In the genomic region with DNA sequence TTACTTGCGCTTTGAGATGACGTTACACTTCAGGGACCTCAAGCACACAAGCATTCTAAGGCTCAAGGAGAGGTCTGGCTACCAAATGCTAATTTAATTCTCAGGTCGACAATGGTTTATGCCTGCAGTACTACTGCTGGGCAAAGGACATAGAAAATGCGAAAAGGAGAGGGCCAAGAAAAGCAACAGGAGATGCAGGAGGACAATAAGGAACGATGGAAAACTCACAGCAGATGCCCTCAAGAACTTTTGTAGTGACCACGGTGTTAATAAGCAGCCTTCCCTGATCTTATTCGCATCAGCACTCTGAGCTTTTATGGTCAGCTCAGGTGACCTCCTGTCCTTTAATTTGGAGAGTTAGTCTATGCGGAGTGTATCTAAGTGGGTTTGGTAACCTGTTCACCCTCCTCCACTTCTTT, we compare ENCODE assay signal across 8 cellular contexts.
DNase-seq lines count a peak whose midpoint lies in the region; ATAC-seq, FAIRE-seq and TF ChIP-seq lines count a peak whose summit lies in the region.

No MANE protein-coding gene starts in this region.

- H2AFZ ChIP-seq in keratinocyte (ENCODE audit: control insufficient read depth, low read length) = peak overlapping the region; percentile 97

- no peaks in the 10 kb centered on the region for H3K9me3 Mint-ChIP-seq in activated naive CD8-positive, alpha-beta T cell treated with anti-CD3 and anti-CD28 coated beads, Interleukin-2, amount 50 U/mL, for 24 hours

- H3K4me1 ChIP-seq in keratinocyte (ENCODE audit: control insufficient read depth, extremely low read depth, insufficient read depth, low read length) = peaks cover 14% of the 10 kb centered on the region
- peaks cover 23% of the 10 kb centered on the region for H3K4me1 ChIP-seq in suprapubic skin

- H3K9me1 ChIP-seq in keratinocyte (ENCODE audit: control insufficient read depth, extremely low read depth, insufficient read depth, low read length) = no peaks in the 10 kb centered on the region

- no peaks in the 10 kb centered on the region for H3K9me3 ChIP-seq in keratinocyte (ENCODE audit: control insufficient read depth, low read depth, low read length)
- H3K9me3 ChIP-seq in suprapubic skin = no peaks in the 10 kb centered on the region

- H3K27me3 Mint-ChIP-seq in activated naive CD8-positive, alpha-beta T cell treated with anti-CD3 and anti-CD28 coated beads, Interleukin-2, amount 50 U/mL, for 24 hours = no peaks in the 10 kb centered on the region

- H3K4me3 ChIP-seq in keratinocyte (ENCODE audit: control insufficient read depth in 2 of 3, extremely low read depth in 1 of 3, insufficient read depth in 2 of 3, low read depth in 1 of 3, low read length in 3 of 3) (peak overlapping the region; percentile 26 to 86 (median 82)), suprapubic skin (peak overlapping the region; percentile 62)

- ATAC-seq in Right ventricle myocardium inferior (peak; percentile 29), HG03175 (IDR thresholded peaks at IDR 0.05; ENCODE audit: unreplicated experiment) (peak; percentile 52)
- ATAC-seq in activated naive CD8-positive, alpha-beta T cell treated with anti-CD3 and anti-CD28 coated beads, Interleukin-2, amount 50 U/mL, for 24 hours = no peak

- peak overlapping the region; percentile 68 for H3K9ac ChIP-seq in keratinocyte (ENCODE audit: control insufficient read depth, extremely low read depth, insufficient read depth, low read length)

- H3K36me3 Mint-ChIP-seq in activated naive CD8-positive, alpha-beta T cell treated with anti-CD3 and anti-CD28 coated beads, Interleukin-2, amount 50 U/mL, for 24 hours (ENCODE audit: low read depth) = no peaks in the 10 kb centered on the region

- H3K36me3 ChIP-seq in keratinocyte (ENCODE audit: control insufficient read depth in 2 of 2, extremely low read depth in 1 of 2, insufficient read depth in 2 of 2, low read length in 2 of 2) = peaks cover 0 to 3% of the 10 kb centered on the region in 2 experiments
- H3K36me3 ChIP-seq in suprapubic skin = no peaks in the 10 kb centered on the region

- peak overlapping the region; percentile 86 for H3K4me2 ChIP-seq in keratinocyte (ENCODE audit: control insufficient read depth, extremely low read depth, insufficient read depth, low read depth, low read length)

- WGBS in suprapubic skin = 18% methylated on average over 8 of the region's 8 CpGs

- peaks cover 37% of the 10 kb centered on the region for H3K4me1 Mint-ChIP-seq in activated naive CD8-positive, alpha-beta T cell treated with anti-CD3 and anti-CD28 coated beads, Interleukin-2, amount 50 U/mL, for 24 hours

- H3K27me3 ChIP-seq in keratinocyte (ENCODE audit: control insufficient read depth, extremely low read depth, insufficient read depth, low read length) = no peaks in the 10 kb centered on the region
- H3K27me3 ChIP-seq in suprapubic skin = no peaks in the 10 kb centered on the region

- dilution Hi-C loops in keratinocyte (cut with MboI; ENCODE audit: extremely low pct_ligation_motif_present, low sequenced_read_pairs) = no loop called here

- no peak for TF ChIP-seq EP300 in suprapubic skin (IDR thresholded peaks at IDR 0.05)

- peaks cover 19% of the 10 kb centered on the region for H3K79me2 ChIP-seq in keratinocyte (ENCODE audit: control insufficient read depth, insufficient read depth, low read length)

- DNase-seq in Right ventricle myocardium inferior (ENCODE audit: missing footprints) (no peak), cardiac septum (ENCODE audit: low spot score) (no peak), keratinocyte (ENCODE audit: low read depth, low spot score) (no peak), suprapubic skin (ENCODE audit: low spot score in 2 of 2) (no peak), HTR-8/SVneo (ENCODE audit: insufficient read length, low spot score) (no peak), MV-4-11 (lab: John Stamatoyannopoulos, UW) (no peak)
- no peak for DNase-seq in activated naive CD8-positive, alpha-beta T cell treated with anti-CD3 and anti-CD28 coated beads, Interleukin-2, amount 50 U/mL, for 24 hours

- intact Hi-C loops in Right ventricle myocardium inferior (cut with DNase I) (no loop called here), cardiac septum (cut with DNase I) (no loop called here)

- H3K27ac ChIP-seq in keratinocyte (ENCODE audit: control insufficient read depth, insufficient read depth, low read length) (peak overlapping the region; percentile 62), suprapubic skin (peak overlapping the region; percentile 74)

- no peaks in the 10 kb centered on the region for H4K20me1 ChIP-seq in keratinocyte (ENCODE audit: control insufficient read depth, extremely low read depth, insufficient read depth, low read length)

- no peak for TF ChIP-seq POLR2A in suprapubic skin (IDR thresholded peaks at IDR 0.05)

- FAIRE-seq in keratinocyte (lab: Jason Lieb, UNC) = no peak
- no peak for FAIRE-seq in HTR-8/SVneo (lab: Jason Lieb, UNC)

- H3K27ac Mint-ChIP-seq in activated naive CD8-positive, alpha-beta T cell treated with anti-CD3 and anti-CD28 coated beads, Interleukin-2, amount 50 U/mL, for 24 hours = peak overlapping the region; percentile 92

- TF ChIP-seq CTCF in keratinocyte (optimal IDR thresholded peaks at IDR 0.05 in 1 of 3, IDR thresholded peaks at IDR 0.05 in 1 of 3, conservative IDR thresholded peaks at IDR 0.05 in 1 of 3; ENCODE audit: extremely low read depth in 1 of 3, insufficient read depth in 2 of 3, low read length in 3 of 3) (no peak), suprapubic skin (IDR thresholded peaks at IDR 0.05) (no peak)

- H3K4me3 Mint-ChIP-seq in activated naive CD8-positive, alpha-beta T cell treated with anti-CD3 and anti-CD28 coated beads, Interleukin-2, amount 50 U/mL, for 24 hours = peak overlapping the region; percentile 89
